2 cellular contexts compared by ENCODE assay signal in the genomic region with DNA sequence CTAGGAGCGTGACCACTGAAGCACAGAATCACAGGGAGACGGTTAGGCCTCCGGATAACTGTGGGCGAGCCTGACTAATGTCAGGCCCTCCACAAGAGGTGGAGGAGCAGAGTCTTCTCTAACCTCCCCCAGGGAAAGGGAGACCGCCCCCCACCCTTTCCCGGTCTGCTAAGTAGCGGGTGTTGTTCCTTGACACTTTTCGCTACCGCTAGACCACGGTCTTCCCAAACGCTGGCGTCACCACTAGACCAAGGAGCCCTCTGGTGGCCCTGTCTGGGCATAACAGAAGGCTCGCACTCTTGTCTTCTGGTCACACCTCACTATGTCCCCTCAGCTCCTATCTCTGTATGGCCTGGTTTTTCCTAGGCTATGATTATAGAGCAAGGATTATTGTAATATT.
TF ChIP-seq lines count a peak whose summit lies in the region.

No MANE protein-coding gene starts in this region.

TF ChIP-seq in K562, 482 proteins besides CTCF, POLR2A, EP300 and RAD21:
- TF ChIP-seq, protein P1, sequence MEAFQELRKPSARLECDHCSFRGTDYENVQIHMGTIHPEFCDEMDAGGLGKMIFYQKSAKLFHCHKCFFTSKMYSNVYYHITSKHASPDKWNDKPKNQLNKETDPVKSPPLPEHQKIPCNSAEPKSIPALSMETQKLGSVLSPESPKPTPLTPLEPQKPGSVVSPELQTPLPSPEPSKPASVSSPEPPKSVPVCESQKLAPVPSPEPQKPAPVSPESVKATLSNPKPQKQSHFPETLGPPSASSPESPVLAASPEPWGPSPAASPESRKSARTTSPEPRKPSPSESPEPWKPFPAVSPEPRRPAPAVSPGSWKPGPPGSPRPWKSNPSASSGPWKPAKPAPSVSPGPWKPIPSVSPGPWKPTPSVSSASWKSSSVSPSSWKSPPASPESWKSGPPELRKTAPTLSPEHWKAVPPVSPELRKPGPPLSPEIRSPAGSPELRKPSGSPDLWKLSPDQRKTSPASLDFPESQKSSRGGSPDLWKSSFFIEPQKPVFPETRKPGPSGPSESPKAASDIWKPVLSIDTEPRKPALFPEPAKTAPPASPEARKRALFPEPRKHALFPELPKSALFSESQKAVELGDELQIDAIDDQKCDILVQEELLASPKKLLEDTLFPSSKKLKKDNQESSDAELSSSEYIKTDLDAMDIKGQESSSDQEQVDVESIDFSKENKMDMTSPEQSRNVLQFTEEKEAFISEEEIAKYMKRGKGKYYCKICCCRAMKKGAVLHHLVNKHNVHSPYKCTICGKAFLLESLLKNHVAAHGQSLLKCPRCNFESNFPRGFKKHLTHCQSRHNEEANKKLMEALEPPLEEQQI (IDR thresholded peaks at IDR 0.05): 0 out of 2 replicates have a peak, but pooled peaks have one; percentile 53
- TF ChIP-seq, protein P2, sequence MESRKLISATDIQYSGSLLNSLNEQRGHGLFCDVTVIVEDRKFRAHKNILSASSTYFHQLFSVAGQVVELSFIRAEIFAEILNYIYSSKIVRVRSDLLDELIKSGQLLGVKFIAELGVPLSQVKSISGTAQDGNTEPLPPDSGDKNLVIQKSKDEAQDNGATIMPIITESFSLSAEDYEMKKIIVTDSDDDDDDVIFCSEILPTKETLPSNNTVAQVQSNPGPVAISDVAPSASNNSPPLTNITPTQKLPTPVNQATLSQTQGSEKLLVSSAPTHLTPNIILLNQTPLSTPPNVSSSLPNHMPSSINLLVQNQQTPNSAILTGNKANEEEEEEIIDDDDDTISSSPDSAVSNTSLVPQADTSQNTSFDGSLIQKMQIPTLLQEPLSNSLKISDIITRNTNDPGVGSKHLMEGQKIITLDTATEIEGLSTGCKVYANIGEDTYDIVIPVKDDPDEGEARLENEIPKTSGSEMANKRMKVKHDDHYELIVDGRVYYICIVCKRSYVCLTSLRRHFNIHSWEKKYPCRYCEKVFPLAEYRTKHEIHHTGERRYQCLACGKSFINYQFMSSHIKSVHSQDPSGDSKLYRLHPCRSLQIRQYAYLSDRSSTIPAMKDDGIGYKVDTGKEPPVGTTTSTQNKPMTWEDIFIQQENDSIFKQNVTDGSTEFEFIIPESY (CRISPR knock-in tag; IDR thresholded peaks at IDR 0.05): peak; percentile 98
TF ChIP-seq in K562: peak in this region for 2; not testable (repeated sequence) for 480.

TF ChIP-seq in neural cell, 6 proteins besides CTCF, POLR2A, EP300 and RAD21:
- TF ChIP-seq SMC3 (conservative IDR thresholded peaks at IDR 0.05; ENCODE audit: poor library complexity): peak; percentile 28
